23 cellular contexts compared by ENCODE assay signal in the genomic region with DNA sequence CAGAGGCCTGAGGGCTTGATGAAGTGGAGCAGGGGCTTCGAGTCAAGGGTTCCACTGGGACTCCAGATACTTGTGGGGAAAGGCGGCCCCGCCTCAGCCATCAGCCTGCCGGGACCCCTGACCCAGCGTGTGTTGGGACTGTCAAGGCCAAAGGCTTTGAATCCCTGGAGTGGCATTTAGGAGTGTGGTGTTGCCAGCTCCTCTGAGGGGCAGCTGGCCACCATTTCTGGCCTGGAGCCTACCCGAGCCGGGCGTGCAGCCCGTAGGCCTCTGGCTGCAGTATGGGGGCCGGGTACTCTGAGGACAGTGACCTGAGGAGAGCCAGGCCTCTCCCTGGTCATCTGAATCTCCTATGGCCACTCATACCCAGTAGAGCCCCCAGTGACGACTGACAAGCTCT. TPM values are rescaled to one million over a fixed set of nuclear protein-coding genes. Genes with fewer than 3 reads are reported as not detected.
"Had no signal": no experiment of that assay in that cellular context is flagged by ENCODE, and none has a peak within 500 bp of the region (broad histone marks: within the 10 kb centered on the region; RNA-seq: fewer than 3 reads in every experiment).

No MANE protein-coding gene starts in this region.

- DNase-seq: activated CD4-positive, alpha-beta T cell treated with anti-CD3 and anti-CD28 coated beads, Interleukin-2, amount 10 ng/mL, durations not matched to agents 24 days and 14 days; activated CD8-positive, alpha-beta T cell treated with anti-CD3 and anti-CD28 coated beads for 36 hours; activated naive CD4-positive, alpha-beta T cell treated with anti-CD3 and anti-CD28 coated beads, Interleukin-2, amount 10 ng/mL, durations not matched to agents 7 days and 5 days; activated naive CD8-positive, alpha-beta T cell treated with anti-CD3 and anti-CD28 coated beads, Interleukin-2, amount 50 U/mL, for 24 hours; activated T-cell treated with anti-CD3 and anti-CD28 coated beads, Interleukin-2, amount 50 U/mL, for 1 hour; cerebellar nuclear complex; effector memory CD4-positive, alpha-beta T cell; foreskin fibroblast; left cardiac atrium; nephron progenitor cell; retina; small intestine; stimulated activated CD4-positive, alpha-beta T cell treated with anti-CD3 and anti-CD28 coated beads, Interleukin-4, amount 100 ng/mL, for 1 hour; T1000; transverse colon had no signal

- H3K27ac Mint-ChIP-seq: activated CD4-positive, alpha-beta T cell treated with anti-CD3 and anti-CD28 coated beads, Interleukin-2, amount 10 ng/mL, durations not matched to agents 24 days and 14 days; activated CD8-positive, alpha-beta T cell treated with anti-CD3 and anti-CD28 coated beads for 36 hours; activated naive CD4-positive, alpha-beta T cell treated with anti-CD3 and anti-CD28 coated beads, Interleukin-2, amount 10 ng/mL, durations not matched to agents 7 days and 5 days; activated naive CD8-positive, alpha-beta T cell treated with anti-CD3 and anti-CD28 coated beads, Interleukin-2, amount 50 U/mL, for 24 hours; activated T-helper 2 cell treated with anti-CD3 and anti-CD28 coated beads, Interferon-gamma antibody, Interleukin-2, Interleukin-4, amounts not matched to agents 10 μg/mL and 5 μg/mL and 100 μg/mL, durations not matched to agents 14 hours and 24 hours and 36 hours; dendritic cell treated with granulocyte-macrophage colony-stimulating factor and Interleukin-4, amounts not matched to agents 40 ng/mL and 50 ng/mL, for 4 days; nephron progenitor cell had no signal

- H3K9me3 Mint-ChIP-seq: activated CD4-positive, alpha-beta T cell treated with anti-CD3 and anti-CD28 coated beads, Interleukin-2, amount 10 ng/mL, durations not matched to agents 24 days and 14 days; activated CD8-positive, alpha-beta T cell treated with anti-CD3 and anti-CD28 coated beads for 36 hours; activated naive CD4-positive, alpha-beta T cell treated with anti-CD3 and anti-CD28 coated beads, Interleukin-2, amount 10 ng/mL, durations not matched to agents 7 days and 5 days; activated naive CD8-positive, alpha-beta T cell treated with anti-CD3 and anti-CD28 coated beads, Interleukin-2, amount 50 U/mL, for 24 hours; activated T-helper 2 cell treated with anti-CD3 and anti-CD28 coated beads, Interferon-gamma antibody, Interleukin-2, Interleukin-4, amounts not matched to agents 10 μg/mL and 5 μg/mL and 100 μg/mL, durations not matched to agents 14 hours and 24 hours and 36 hours; dendritic cell treated with granulocyte-macrophage colony-stimulating factor and Interleukin-4, amounts not matched to agents 40 ng/mL and 50 ng/mL, for 4 days; nephron progenitor cell; stimulated activated effector memory CD8-positive, alpha-beta T cell treated with anti-CD3 and anti-CD28 coated beads, Interleukin-12 subunit alpha, Interleukin-12 subunit beta, amount 100 ng/mL, for 72 hours had no signal

- H3K4me1 Mint-ChIP-seq: activated CD4-positive, alpha-beta T cell treated with anti-CD3 and anti-CD28 coated beads, Interleukin-2, amount 10 ng/mL, durations not matched to agents 24 days and 14 days; activated naive CD4-positive, alpha-beta T cell treated with anti-CD3 and anti-CD28 coated beads, Interleukin-2, amount 10 ng/mL, durations not matched to agents 7 days and 5 days had no signal

- H3K4me3 ChIP-seq: hepatocyte, transverse colon, vagina had no signal

- H3K27ac ChIP-seq: hepatocyte, transverse colon, vagina had no signal

- H3K4me3 Mint-ChIP-seq: activated CD4-positive, alpha-beta T cell treated with anti-CD3 and anti-CD28 coated beads, Interleukin-2, amount 10 ng/mL, durations not matched to agents 24 days and 14 days; activated CD8-positive, alpha-beta T cell treated with anti-CD3 and anti-CD28 coated beads for 36 hours; activated naive CD4-positive, alpha-beta T cell treated with anti-CD3 and anti-CD28 coated beads, Interleukin-2, amount 10 ng/mL, durations not matched to agents 7 days and 5 days; activated naive CD8-positive, alpha-beta T cell treated with anti-CD3 and anti-CD28 coated beads, Interleukin-2, amount 50 U/mL, for 24 hours; dendritic cell treated with granulocyte-macrophage colony-stimulating factor and Interleukin-4, amounts not matched to agents 40 ng/mL and 50 ng/mL, for 4 days; nephron progenitor cell; stimulated activated effector memory CD8-positive, alpha-beta T cell treated with anti-CD3 and anti-CD28 coated beads, Interleukin-12 subunit alpha, Interleukin-12 subunit beta, amount 100 ng/mL, for 72 hours had no signal

- ATAC-seq: activated CD8-positive, alpha-beta T cell treated with anti-CD3 and anti-CD28 coated beads for 36 hours; activated naive CD8-positive, alpha-beta T cell treated with anti-CD3 and anti-CD28 coated beads, Interleukin-2, amount 50 U/mL, for 24 hours; stimulated activated effector memory CD8-positive, alpha-beta T cell treated with anti-CD3 and anti-CD28 coated beads, Interleukin-12 subunit alpha, Interleukin-12 subunit beta, amount 100 ng/mL, for 72 hours had no signal

- H3K27me3 ChIP-seq: hepatocyte, transverse colon, vagina had no signal

- H3K9me3 ChIP-seq: transverse colon, vagina had no signal

- H3K27me3 Mint-ChIP-seq: activated CD4-positive, alpha-beta T cell treated with anti-CD3 and anti-CD28 coated beads, Interleukin-2, amount 10 ng/mL, durations not matched to agents 24 days and 14 days; activated CD8-positive, alpha-beta T cell treated with anti-CD3 and anti-CD28 coated beads for 36 hours; activated naive CD4-positive, alpha-beta T cell treated with anti-CD3 and anti-CD28 coated beads, Interleukin-2, amount 10 ng/mL, durations not matched to agents 7 days and 5 days; activated naive CD8-positive, alpha-beta T cell treated with anti-CD3 and anti-CD28 coated beads, Interleukin-2, amount 50 U/mL, for 24 hours; dendritic cell treated with granulocyte-macrophage colony-stimulating factor and Interleukin-4, amounts not matched to agents 40 ng/mL and 50 ng/mL, for 4 days had no signal

RNA-seq across cellular contexts. Expression of a gene that starts 57.8 kb away (rescaled TPM):
- total RNA-seq: activated CD4-positive, alpha-beta T cell treated with anti-CD3 and anti-CD28 coated beads, Interleukin-2, amount 10 ng/mL, durations not matched to agents 24 days and 14 days; activated CD8-positive, alpha-beta T cell treated with anti-CD3 and anti-CD28 coated beads for 36 hours; activated T-helper 2 cell treated with anti-CD3 and anti-CD28 coated beads, Interferon-gamma antibody, Interleukin-2, Interleukin-4, amounts not matched to agents 10 μg/mL and 5 μg/mL and 100 μg/mL, durations not matched to agents 14 hours and 24 hours and 36 hours; hepatocyte; left cardiac atrium; lung microvascular endothelial cell; myocyte; T-helper 1 cell treated with Interleukin-12 subunit alpha and Interleukin-12 subunit beta and Interleukin-4 antibody, amounts not matched to agents 30 ng/mL and 1 ng/mL, for 36 hours; transverse colon; vagina had no signal
